In the genomic region with DNA sequence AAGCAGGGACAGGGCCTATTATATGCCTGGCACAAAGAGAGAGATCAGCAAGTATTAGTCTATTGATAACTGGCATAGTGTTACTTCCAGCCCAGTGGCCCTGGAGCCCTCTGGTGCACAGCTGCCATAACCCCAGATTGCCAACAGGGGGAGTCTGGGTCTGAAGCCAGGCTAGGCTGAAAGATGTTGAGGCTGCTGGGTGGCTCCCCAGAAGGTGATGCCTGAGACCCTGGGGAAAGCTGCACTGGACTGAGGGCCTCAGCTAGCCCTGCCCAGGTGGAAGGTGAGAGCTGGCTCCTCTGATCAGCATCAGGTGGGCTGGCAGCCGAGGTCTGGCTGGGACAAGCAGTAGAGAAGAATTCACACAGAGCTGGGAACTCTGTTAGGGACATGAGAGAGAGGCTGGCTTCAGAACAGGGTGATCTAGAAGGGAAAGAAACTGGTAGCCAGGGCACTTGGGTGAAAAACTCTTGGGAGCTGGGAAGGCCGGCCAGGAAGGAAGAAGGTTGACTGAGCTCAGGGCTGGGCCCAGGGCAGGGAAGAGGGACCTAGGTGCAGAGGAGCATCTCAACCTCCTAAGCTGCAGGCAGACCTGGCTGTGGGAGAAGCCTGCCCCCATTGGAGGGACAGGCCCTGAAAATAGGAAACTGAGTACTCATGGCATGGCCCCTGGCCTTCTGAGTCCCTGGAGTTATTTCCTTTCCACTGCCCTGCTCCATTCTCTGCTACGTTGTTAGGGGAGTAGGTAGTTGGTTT, we compare ENCODE assay signal across 8 cellular contexts. TPM values are rescaled to one million over a fixed set of nuclear protein-coding genes. Genes with fewer than 3 reads are reported as not detected.
DNase-seq lines count a peak whose midpoint lies in the region; ATAC-seq, FAIRE-seq and TF ChIP-seq lines count a peak whose summit lies in the region.

No MANE protein-coding gene starts in this region.

- H3K27me3 Mint-ChIP-seq in IgD-negative memory B cell: peaks cover 7% of the 10 kb centered on the region
- H3K27me3 Mint-ChIP-seq in natural killer cell (ENCODE audit: low read depth in 2 of 2): no peaks in the 10 kb centered on the region

- H3K36me3 Mint-ChIP-seq in IgD-negative memory B cell (no peaks in the 10 kb centered on the region), natural killer cell (no peaks in the 10 kb centered on the region)

- H3K9me3 Mint-ChIP-seq in IgD-negative memory B cell: peaks cover 0 to 3% (median 0%) of the 10 kb centered on the region in 3 donors
- H3K9me3 Mint-ChIP-seq in natural killer cell: no peaks in the 10 kb centered on the region

- no peaks in the 10 kb centered on the region for H3K36me3 ChIP-seq in transverse colon

- intact Hi-C loops in natural killer cell (cut with micrococcal nuclease): loop anchor here (1.0 to 5.0 kb wide), 4 partner anchors 29 to 527 kb away; a partner anchor contains a TSS
- intact Hi-C loops in transverse colon (cut with DNase I; ENCODE audit: low total_unique reads): no loop called here

- no peaks in the 10 kb centered on the region for H3K9me3 ChIP-seq in transverse colon

- no peak for TF ChIP-seq POLR2A in transverse colon (IDR thresholded peaks at IDR 0.05)

- FAIRE-seq in RCC 7860 (lab: Jason Lieb, UNC): no peak

- in situ Hi-C loops in transverse colon (cut with MboI; ENCODE audit: low pct_ligation_motif_present in 1 of 4, low pct_unique_long_range_greater_than_20kb in 1 of 4, low sequenced_read_pairs in 3 of 4): no loop called here

- H3K4me1 Mint-ChIP-seq in IgD-negative memory B cell (peaks cover 16 to 33% (median 25%) of the 10 kb centered on the region in 3 donors), natural killer cell (peaks cover 55 to 58% of the 10 kb centered on the region in 2 donors)

- no peaks in the 10 kb centered on the region for H3K4me1 ChIP-seq in transverse colon

- TF ChIP-seq CTCF in GM12872 (IDR thresholded peaks at IDR 0.05; ENCODE audit: insufficient read depth, low read depth, low read length) (peak; percentile 99), natural killer cell (IDR thresholded peaks at IDR 0.05) (peak; percentile 96), transverse colon (IDR thresholded peaks at IDR 0.05) (peak; percentile 52 to 69 (median 64))

- H3K27me3 ChIP-seq in transverse colon: no peaks in the 10 kb centered on the region

- H3K4me3 Mint-ChIP-seq in IgD-negative memory B cell: peak overlapping the region in 1 of 4 donors; percentile 81
- H3K4me3 Mint-ChIP-seq in natural killer cell: peak overlapping the region; percentile 95

- DNase-seq in cerebellar cortex (ENCODE audit: low spot score) (peak; percentile 10), natural killer cell (peak; percentile 70), transverse colon (peak; percentile 40), RCC 7860 (ENCODE audit: low spot score) (no peak)

- H3K27ac ChIP-seq in transverse colon: no peak overlapping the region

- no peak for TF ChIP-seq EP300 in transverse colon (IDR thresholded peaks at IDR 0.05; ENCODE audit: low read depth)

- H3K27ac Mint-ChIP-seq in IgD-negative memory B cell: peak overlapping the region in 2 of 3 donors; percentile 63 to 78
- peak overlapping the region; percentile 99 for H3K27ac Mint-ChIP-seq in natural killer cell

- no peak overlapping the region for H3K4me3 ChIP-seq in transverse colon

- WGBS in transverse colon (ENCODE audit: low coverage in 1 of 2), 2 donors: 59 to 80% methylated on average over 2 to 3 of the region's 3 CpGs

- ATAC-seq in GM21619 (IDR thresholded peaks at IDR 0.05; ENCODE audit: unreplicated experiment): peak; percentile 84
- ATAC-seq in activated CD4-positive, CD25-positive, alpha-beta regulatory T cell treated with anti-CD3 and anti-CD28 coated beads, Interleukin-2, amount 50 U/mL, for 24 hours: peak; percentile 64 to 74
- peak; percentile 62 to 71 (median 66) for ATAC-seq in natural killer cell

RNA-seq across cellular contexts. Expression of a gene that starts 3.9 kb away (rescaled TPM):
- polyA plus RNA-seq in IgD-negative memory B cell: 24.2 TPM
- total RNA-seq in natural killer cell (100 to 1,000 TPM; 236 to 677 (median 284) TPM), transverse colon (1 to 10 TPM in 2 of 4 donors, not detected in 2; 1.9 to 4.0 TPM)

RNA-seq across cellular contexts. Expression of a gene that starts 28.4 kb away (rescaled TPM):
- 7.9 TPM for polyA plus RNA-seq in IgD-negative memory B cell
- total RNA-seq in natural killer cell: 1,000 to 10,000 TPM; 1,176 to 1,565 (median 1,384) TPM
- total RNA-seq in transverse colon: 1 to 10 TPM in 2 of 4 donors, not detected in 2; 2.5 to 2.6 TPM

RNA-seq across cellular contexts. Expression of a gene that starts 29.6 kb away (rescaled TPM):
- not detected for polyA plus RNA-seq in IgD-negative memory B cell
- total RNA-seq in natural killer cell: 1 to 10 TPM in 1 of 3 donors, under 1 TPM in 1, not detected in 1; 0.43 to 1.0 TPM
- total RNA-seq in transverse colon: under 1 TPM in 1 of 4 donors, not detected in 3; 0.82 TPM

Comparison
In these comparisons a context has a peak if more than half of its experiments do, and no peak if none do; other contexts are left out.
1. RNA of a gene that starts 3.9 kb away (total RNA-seq): 236 to 677 TPM in natural killer cell; 1.9 to 4.0 TPM in transverse colon; every median in the first group is over 10 times any median in the second.
2. RNA of a gene that starts 28.4 kb away (total RNA-seq): 1,176 to 1,565 TPM in natural killer cell; 2.5 to 2.6 TPM in transverse colon; every median in the first group is over 100 times any median in the second.
3. Peak in every context shown above with its lines, with median percentiles within 50 percentile points of each other: CTCF ChIP-seq and ATAC-seq.